8 cellular contexts compared by ENCODE assay signal in genomic region chr4:127880764-127881564, GRCh38. TPM values are rescaled to one million over a fixed set of nuclear protein-coding genes. Genes with fewer than 3 reads are reported as not detected.
DNase-seq lines count a peak whose midpoint lies in the region; ATAC-seq and TF ChIP-seq lines count a peak whose summit lies in the region.

TSS of gene PLK4 (plus strand) at chr4:127880893. CDS start at chr4:127881135, 242 bp downstream.

- 0 to 1% methylated on average over 65 to 70 of the region's 70 CpGs for WGBS in heart right ventricle, 2 donors
- 0 to 1% methylated on average over 47 to 56 of the region's 70 CpGs for WGBS in upper lobe of left lung, 2 donors

- H3K27ac ChIP-seq in heart right ventricle (peak within 1 kb of the TSS in 9 of 10 donors; percentile 50 to 89 (median 77)), upper lobe of left lung (peak within 1 kb of the TSS; percentile 78 to 85 (median 82))

- H3K27me3 ChIP-seq in heart right ventricle (no peaks in the 10 kb centered on the region), upper lobe of left lung (no peaks in the 10 kb centered on the region)

- H3K36me3 ChIP-seq in heart right ventricle, result peaks cover 0 to 5% (median 0%) of the 10 kb centered on the region in 9 donors
- H3K36me3 ChIP-seq in upper lobe of left lung, result no peaks in the 10 kb centered on the region

- peak in 2 of 4 donors; percentile 58 to 78 for TF ChIP-seq POLR2A in upper lobe of left lung (IDR thresholded peaks at IDR 0.05)

- peaks cover 0 to 20% (median 15%) of the 10 kb centered on the region in 9 donors for H3K4me1 ChIP-seq in heart right ventricle
- peaks cover 8 to 13% (median 11%) of the 10 kb centered on the region in 4 donors for H3K4me1 ChIP-seq in upper lobe of left lung

- TF ChIP-seq CTCF in heart right ventricle (IDR thresholded peaks at IDR 0.05) (no peak), upper lobe of left lung (IDR thresholded peaks at IDR 0.05) (no peak)

- DNase-seq in NCI-H1694 (lab: John Stamatoyannopoulos, UW) (peak; percentile 90), amniotic epithelial cell (ENCODE audit: low read depth) (peak; percentile 90), heart right ventricle (peak; percentile 94), pons (ENCODE audit: low spot score) (peak; percentile 93), upper lobe of left lung (peak; percentile 96 to 99)

- H3K9me3 ChIP-seq in heart right ventricle (no peaks in the 10 kb centered on the region), upper lobe of left lung (no peaks in the 10 kb centered on the region)

- intact Hi-C loops in T-helper 1 cell treated with Interleukin-12 subunit alpha and Interleukin-12 subunit beta and Interleukin-4 antibody, amounts not matched to agents 30 ng/mL and 1 ng/mL, for 36 hours (cut with micrococcal nuclease), result loop anchor here (1.0 kb wide), 9 partner anchors 9 to 1215 kb away; partner anchors contain the start of genes ABHD18, C4orf33, HSPA4L and JADE1
- intact Hi-C loops in heart right ventricle (cut with DNase I), result loop anchor here in 3 of 10 donors (5.0 to 10.0 kb wide), 4 partner anchors 81 to 181 kb away; partner anchors contain the start of genes ABHD18 (in 1 of the 3), HSPA4L (in 1 of the 3), LARP1B (in 1 of the 3) and MFSD8 (in 1 of the 3)

- peak; percentile 89 for ATAC-seq in GM18498 (IDR thresholded peaks at IDR 0.05; ENCODE audit: unreplicated experiment)
- ATAC-seq in HG02885 (IDR thresholded peaks at IDR 0.05; ENCODE audit: poor library complexity, unreplicated experiment), result peak; percentile 93
- ATAC-seq in heart right ventricle, result peak; percentile 99
- peak; percentile 98 to 99 for ATAC-seq in upper lobe of left lung (ENCODE audit: low FRiP score in 2 of 2)

- peak within 1 kb of the TSS; percentile 56 to 93 (median 76) for H3K4me3 ChIP-seq in heart right ventricle
- H3K4me3 ChIP-seq in upper lobe of left lung, result peak within 1 kb of the TSS; percentile 73 to 89 (median 81)

- TF ChIP-seq EP300 in upper lobe of left lung (IDR thresholded peaks at IDR 0.05), result no peak

RNA-seq across cellular contexts. Expression of gene PLK4, which starts in this region (rescaled TPM):
- total RNA-seq in T-helper 1 cell treated with Interleukin-12 subunit alpha and Interleukin-12 subunit beta and Interleukin-4 antibody, amounts not matched to agents 30 ng/mL and 1 ng/mL, for 36 hours, result 38.1 and 40.1 TPM in 2 replicates
- total RNA-seq in heart right ventricle, result 1 to 10 TPM in 2 of 10 donors, under 1 TPM in 8; 0.25 to 3.7 (median 0.62) TPM
- polyA plus RNA-seq in heart right ventricle, result under 1 TPM; 0.22 to 0.43 TPM
- total RNA-seq in upper lobe of left lung, result 1 to 10 TPM; 1.3 to 5.2 (median 2.0) TPM

Comparison
In these comparisons a context has a peak if more than half of its experiments do, and no peak if none do; other contexts are left out.
1. Peak in every context shown above with its lines: DNase-seq, ATAC-seq, H3K4me3 ChIP-seq and H3K27ac ChIP-seq.